3 cellular contexts compared by ENCODE assay signal in genomic region chr12:120666577-120667390, GRCh38.
TF ChIP-seq lines count a peak whose summit lies in the region.

No MANE protein-coding gene starts in this region.

TF ChIP-seq in SK-N-SH, 30 proteins besides CTCF, POLR2A, EP300 and RAD21 (continued from another document):
- TF ChIP-seq SMC3 (IDR thresholded peaks at IDR 0.05; ENCODE audit: low read depth, low read length) (no peak), REST (IDR thresholded peaks at IDR 0.05; ENCODE audit: low read depth, low read length) (no peak), JUND (IDR thresholded peaks at IDR 0.05) (no peak), SIN3A (IDR thresholded peaks at IDR 0.05; ENCODE audit: borderline replicate concordance, low read depth, low read length) (no peak), MXI1 (IDR thresholded peaks at IDR 0.05; ENCODE audit: low read depth, low read length) (no peak), EZH2phosphoT487 (IDR thresholded peaks at IDR 0.05; ENCODE audit: borderline replicate concordance, low read depth) (no peak)
TF ChIP-seq in SK-N-SH: peak in this region for 0.

TF ChIP-seq in SK-N-SH treated with all-trans-retinoic acid at 6 μM for 48 hours, 23 proteins besides CTCF, POLR2A, EP300 and RAD21 (continued from another document):
- TF ChIP-seq ARNTL (CRISPR knock-in tag; IDR thresholded peaks at IDR 0.05; ENCODE audit: borderline replicate concordance, low read depth) (no peak), SNAI2 (CRISPR knock-in tag; IDR thresholded peaks at IDR 0.05) (no peak)

TF ChIP-seq in HEK293, 187 proteins besides CTCF, POLR2A, EP300 and RAD21 (continued from another document):
- TF ChIP-seq INSM2 (tag by site-specific recombination; IDR thresholded peaks at IDR 0.05) (no peak), GLIS1 (tag by site-specific recombination; IDR thresholded peaks at IDR 0.05) (peak; percentile 57), PRDM4 (tag by site-specific recombination; IDR thresholded peaks at IDR 0.05) (no peak), ZNF350 (tag by site-specific recombination; IDR thresholded peaks at IDR 0.05) (no peak), ZNF311 (tag by site-specific recombination; IDR thresholded peaks at IDR 0.05; ENCODE audit: borderline replicate concordance) (no peak)
